8 cellular contexts compared by ENCODE assay signal in genomic region chr11:414333-414857, GRCh38. TPM values are rescaled to one million over a fixed set of nuclear protein-coding genes. Genes with fewer than 3 reads are reported as not detected.
A peak's percentile ranks its signal among the peaks of the same experiment; 100 is the strongest.
DNase-seq lines count a peak whose midpoint lies in the region; ATAC-seq and TF ChIP-seq lines count a peak whose summit lies in the region.

No MANE protein-coding gene starts in this region.

- H3K36me3 ChIP-seq in sigmoid colon (no peaks in the 10 kb centered on the region), A673 (ENCODE audit: insufficient read depth, low read length, poor library complexity, severe bottlenecking) (no peaks in the 10 kb centered on the region)

- TF ChIP-seq CTCF in GM12864 (IDR thresholded peaks at IDR 0.05; ENCODE audit: low read depth, low read length, missing control alignments) (no peak), sigmoid colon (IDR thresholded peaks at IDR 0.05) (no peak), A673 (conservative IDR thresholded peaks at IDR 0.05; ENCODE audit: low read depth, low read length) (no peak)

- intact Hi-C loops in cardiac septum (cut with DNase I) (no loop called here), sigmoid colon (cut with DNase I) (no loop called here), A673 (cut with micrococcal nuclease; ENCODE audit: unreplicated experiment) (no loop called here)

- no peaks in the 10 kb centered on the region for H3K9me3 ChIP-seq in T-helper 17 cell (ENCODE audit: control insufficient read depth, low read length, poor library complexity, severe bottlenecking)
- H3K9me3 ChIP-seq in sigmoid colon: no peaks in the 10 kb centered on the region
- no peaks in the 10 kb centered on the region for H3K9me3 ChIP-seq in A673 (ENCODE audit: low read depth, low read length, poor library complexity, severe bottlenecking)

- BruUV-seq in A673 (replicated peaks; lab: Mats Ljungman, UMichigan): no TSS peak

- CTCF ChIA-PET in A673 (lab: Charles Lee): interaction anchor here (0.6 kb wide), 1 partner anchor 34 kb away, joined by 7 read pairs; no protein-coding TSS in a partner anchor

- peak overlapping the region; percentile 100 for H3K4me3 Mint-ChIP-seq in T-helper 17 cell

- H3K4me1 ChIP-seq in sigmoid colon (peaks cover 0 to 15% (median 11%) of the 10 kb centered on the region in 4 donors), A673 (ENCODE audit: insufficient read depth, low read length, poor library complexity, severe bottlenecking) (no peaks in the 10 kb centered on the region)

- peaks cover 20% of the 10 kb centered on the region for H3K4me1 Mint-ChIP-seq in T-helper 17 cell

- peak; percentile 43 for ATAC-seq in T-helper 17 cell
- ATAC-seq in HG02840 (IDR thresholded peaks at IDR 0.05; ENCODE audit: low FRiP score, unreplicated experiment): no peak

- TF ChIP-seq EP300 in sigmoid colon (IDR thresholded peaks at IDR 0.05): no peak

- DNase-seq in GM12864 (ENCODE audit: low read depth) (no peak), T-helper 17 cell (peak in 1 of 3 donors; percentile 4), cardiac septum (ENCODE audit: low spot score) (peak; percentile 53), sigmoid colon (no peak), NCI-H146 treated with DMSO at 0.1 percent for 48 hours (lab: John Stamatoyannopoulos, UW; ENCODE audit: unreplicated experiment) (no peak), cortex of kidney (lab: John Stamatoyannopoulos, UW) (no peak), A673 (ENCODE audit: low spot score) (no peak)

- peak overlapping the region; percentile 7 for H3K4me3 ChIP-seq in GM12864 (ENCODE audit: low read depth, low read length)
- peak overlapping the region in 3 of 4 donors; percentile 8 to 34 (median 28) for H3K4me3 ChIP-seq in sigmoid colon
- no peak overlapping the region for H3K4me3 ChIP-seq in A673 (ENCODE audit: low read depth, low read length, poor library complexity, severe bottlenecking)

- POLR2A ChIA-PET in A673 (lab: Charles Lee; ENCODE audit: low non-redundant PET): interaction anchor here (0.6 kb wide), 1 partner anchor 10 kb away, joined by 3 read pairs; no protein-coding TSS in a partner anchor

- peak overlapping the region in 1 of 4 donors; percentile 38 for H3K27ac ChIP-seq in sigmoid colon
- no peak overlapping the region for H3K27ac ChIP-seq in A673 (ENCODE audit: low read depth, low read length, poor library complexity, severe bottlenecking)

- peak overlapping the region; percentile 91 for H3K27ac Mint-ChIP-seq in T-helper 17 cell

- H3K27me3 Mint-ChIP-seq in T-helper 17 cell: no peaks in the 10 kb centered on the region

- TF ChIP-seq POLR2A in sigmoid colon (IDR thresholded peaks at IDR 0.05): no peak

- 32 to 55% methylated on average over 9 of the region's 9 CpGs for WGBS in sigmoid colon, 2 donors

- H3K27me3 ChIP-seq in sigmoid colon (peaks cover 21 to 55% (median 50%) of the 10 kb centered on the region in 3 donors), A673 (replicated peaks; ENCODE audit: insufficient read depth, low read depth, low read length, poor library complexity) (peaks cover 37% of the 10 kb centered on the region)

- H3K36me3 Mint-ChIP-seq in T-helper 17 cell (ENCODE audit: low read depth): peaks cover 7% of the 10 kb centered on the region

RNA-seq across cellular contexts. Expression of gene SIGIRR, which starts 0.4 kb away (rescaled TPM):
- total RNA-seq in T-helper 17 cell: 100 to 1,000 TPM; 353 to 409 TPM
- total RNA-seq in cardiac septum: 33.3 TPM
- total RNA-seq in sigmoid colon: 10 to 100 TPM; 51.0 to 70.9 (median 53.1) TPM
- 100 to 1,000 TPM in 1 of 3 donors, 10 to 100 TPM in 2; 46.8 to 122 (median 50.2) TPM for polyA plus RNA-seq in sigmoid colon
- total RNA-seq in A673 (2021): 16.6 and 17.6 TPM in 2 replicates

RNA-seq across cellular contexts. Expression of gene PKP3, which starts 20.4 kb away (rescaled TPM):
- total RNA-seq in T-helper 17 cell: not detected
- 0.83 TPM for total RNA-seq in cardiac septum
- under 1 TPM in 2 of 4 donors, not detected in 2; 0.27 to 0.71 TPM for total RNA-seq in sigmoid colon
- polyA plus RNA-seq in sigmoid colon: 100 to 1,000 TPM in 1 of 3 donors, 10 to 100 TPM in 2; 57.1 to 140 (median 86.7) TPM
- total RNA-seq in A673 (2021): not detected in 2 replicates

RNA-seq across cellular contexts. Expression of gene ANO9, which starts 27.4 kb away (rescaled TPM):
- 100 to 1,000 TPM; 131 to 165 TPM for total RNA-seq in T-helper 17 cell
- total RNA-seq in cardiac septum: 0.38 TPM
- total RNA-seq in sigmoid colon: 1 to 10 TPM in 1 of 4 donors, under 1 TPM in 3; 0.14 to 2.5 (median 0.26) TPM
- polyA plus RNA-seq in sigmoid colon: 100 to 1,000 TPM in 1 of 3 donors, 1 to 10 TPM in 2; 4.2 to 123 (median 6.5) TPM
- total RNA-seq in A673 (2021): 0.26 TPM in 1 of 2 replicates, not detected in the other

RNA-seq across cellular contexts. Expression of gene PTDSS2, which starts 35.7 kb away (rescaled TPM):
- total RNA-seq in T-helper 17 cell (10 to 100 TPM; 21.8 to 24.5 TPM), cardiac septum (24.9 TPM), sigmoid colon (10 to 100 TPM; 30.1 to 76.2 (median 44.6) TPM), A673 (2021) (33.5 and 37.6 TPM in 2 replicates)
- polyA plus RNA-seq in sigmoid colon: 10 to 100 TPM in 1 of 3 donors, 1 to 10 TPM in 2; 4.8 to 29.0 (median 6.5) TPM

RNA-seq across cellular contexts. Expression of gene B4GALNT4, which starts 45.1 kb away (rescaled TPM):
- total RNA-seq in T-helper 17 cell (1 to 10 TPM; 6.0 to 8.6 TPM), cardiac septum (0.24 TPM), sigmoid colon (1 to 10 TPM; 1.4 to 9.1 (median 2.7) TPM), A673 (2021) (19.0 and 28.9 TPM in 2 replicates)
- 1 to 10 TPM in 2 of 3 donors, not detected in 1; 7.6 to 7.8 TPM for polyA plus RNA-seq in sigmoid colon

Comparison
In these comparisons a context has a peak if more than half of its experiments do, and no peak if none do; other contexts are left out.
1. RNA of gene SIGIRR, which starts 0.4 kb away (total RNA-seq): 353 to 409 TPM in T-helper 17 cell; 51.0 to 70.9 TPM in sigmoid colon, 33.3 TPM in cardiac septum (single experiment) and 16.6 to 17.6 TPM in A673; every median in the first group is over 4 times any median in the second.
2. RNA of gene ANO9, which starts 27.4 kb away (total RNA-seq): 131 to 165 TPM in T-helper 17 cell; 0.38 TPM in cardiac septum (single experiment), 0.14 to 2.5 TPM in sigmoid colon and 0.26 TPM in A673; every median in the first group is over 10 times any median in the second.